Comparison of ENCODE assay signal across 1 cellular context in the genomic region with DNA sequence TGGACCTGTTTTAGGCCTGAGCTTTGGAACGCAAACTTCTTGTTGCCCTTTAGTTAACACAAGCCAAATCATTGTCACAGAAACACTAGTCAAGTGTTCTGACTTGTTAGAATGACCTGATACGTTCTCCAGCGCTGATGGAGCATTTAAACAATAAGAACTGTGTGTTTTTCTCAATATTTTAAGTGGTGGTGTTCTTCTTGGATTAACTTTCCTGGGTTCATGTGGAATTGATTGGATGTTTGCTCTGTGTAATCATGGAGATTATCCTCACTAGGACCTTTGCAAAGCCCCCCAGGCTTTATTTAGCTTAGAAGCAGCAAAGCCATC.
A peak's percentile ranks its signal among the peaks of the same experiment; 100 is the strongest.
TF ChIP-seq lines count a peak whose summit lies in the region.

No MANE protein-coding gene starts in this region.

TF ChIP-seq in HepG2, 621 proteins besides CTCF, POLR2A, EP300 and RAD21 (continued from another document):
- no peak for TF ChIP-seq ZBTB38 (CRISPR knock-in tag; IDR thresholded peaks at IDR 0.05)
- TF ChIP-seq MAFG (CRISPR knock-in tag; IDR thresholded peaks at IDR 0.05), result no peak
- TF ChIP-seq HMG20B (CRISPR knock-in tag; conservative IDR thresholded peaks at IDR 0.05), result no peak
- TF ChIP-seq RAD51 (IDR thresholded peaks at IDR 0.05; ENCODE audit: borderline replicate concordance), result no peak
- TF ChIP-seq FOXJ3 (CRISPR knock-in tag; IDR thresholded peaks at IDR 0.05; ENCODE audit: borderline replicate concordance), result no peak
- TF ChIP-seq, protein P1, sequence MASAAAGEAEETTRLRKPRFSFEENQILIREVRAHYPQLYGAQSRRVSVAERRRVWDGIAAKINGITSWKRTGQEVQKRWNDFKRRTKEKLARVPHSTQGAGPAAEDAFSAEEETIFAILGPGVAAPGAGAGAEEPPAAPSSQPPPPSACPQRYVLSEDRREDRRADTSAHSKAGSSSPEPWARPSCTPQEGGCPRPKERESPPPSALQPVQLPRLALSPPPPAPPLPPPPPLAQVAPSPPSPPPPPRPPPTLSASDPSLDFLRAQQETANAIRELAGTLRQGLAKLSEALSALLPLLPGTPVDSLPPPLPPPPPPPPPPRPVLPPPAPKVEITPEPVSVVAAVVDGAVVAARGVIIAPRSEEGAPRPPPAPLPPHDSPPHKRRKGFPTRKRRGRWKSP (CRISPR knock-in tag; IDR thresholded peaks at IDR 0.05), result no peak
- TF ChIP-seq POGZ (CRISPR knock-in tag; IDR thresholded peaks at IDR 0.05), result no peak
- no peak for TF ChIP-seq ZNF33A (CRISPR knock-in tag; IDR thresholded peaks at IDR 0.05; ENCODE audit: borderline replicate concordance)
- no peak for TF ChIP-seq PCBP2 (optimal IDR thresholded peaks at IDR 0.05; ENCODE audit: low read depth, low read length, poor library complexity, severe bottlenecking)
- TF ChIP-seq, protein P2, sequence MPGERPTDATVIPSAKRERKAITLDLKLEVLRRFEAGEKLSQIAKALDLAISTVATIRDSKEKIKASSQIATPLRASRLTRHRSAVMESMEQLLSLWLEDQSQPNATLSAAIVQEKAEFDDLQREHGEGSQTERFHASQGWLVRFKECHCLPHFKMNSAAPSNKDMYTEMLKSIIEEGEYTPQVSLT (CRISPR knock-in tag; IDR thresholded peaks at IDR 0.05; ENCODE audit: borderline replicate concordance, low read depth), result 0 out of 2 replicates have a peak, but pooled peaks have one; percentile 44
- no peak for TF ChIP-seq SAP130 (CRISPR knock-in tag; IDR thresholded peaks at IDR 0.05; ENCODE audit: low read depth)
- peak; percentile 35; the same call in 1 of the 2 replicates for TF ChIP-seq ZNF224 (CRISPR knock-in tag; IDR thresholded peaks at IDR 0.05)
- TF ChIP-seq ZBTB20 (CRISPR knock-in tag; IDR thresholded peaks at IDR 0.05; ENCODE audit: borderline replicate concordance, low read depth), result no peak
- TF ChIP-seq NR1H2 (CRISPR knock-in tag; IDR thresholded peaks at IDR 0.05; ENCODE audit: borderline replicate concordance, low read depth), result no peak
- TF ChIP-seq, protein P3, sequence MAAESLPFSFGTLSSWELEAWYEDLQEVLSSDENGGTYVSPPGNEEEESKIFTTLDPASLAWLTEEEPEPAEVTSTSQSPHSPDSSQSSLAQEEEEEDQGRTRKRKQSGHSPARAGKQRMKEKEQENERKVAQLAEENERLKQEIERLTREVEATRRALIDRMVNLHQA (CRISPR knock-in tag; IDR thresholded peaks at IDR 0.05), result no peak
- TF ChIP-seq MIER2 (CRISPR knock-in tag; IDR thresholded peaks at IDR 0.05), result 0 out of 2 replicates have a peak, but pooled peaks have one; percentile 5
- no peak for TF ChIP-seq ZNF10 (CRISPR knock-in tag; IDR thresholded peaks at IDR 0.05; ENCODE audit: borderline replicate concordance, low read depth)
- TF ChIP-seq, protein P4, sequence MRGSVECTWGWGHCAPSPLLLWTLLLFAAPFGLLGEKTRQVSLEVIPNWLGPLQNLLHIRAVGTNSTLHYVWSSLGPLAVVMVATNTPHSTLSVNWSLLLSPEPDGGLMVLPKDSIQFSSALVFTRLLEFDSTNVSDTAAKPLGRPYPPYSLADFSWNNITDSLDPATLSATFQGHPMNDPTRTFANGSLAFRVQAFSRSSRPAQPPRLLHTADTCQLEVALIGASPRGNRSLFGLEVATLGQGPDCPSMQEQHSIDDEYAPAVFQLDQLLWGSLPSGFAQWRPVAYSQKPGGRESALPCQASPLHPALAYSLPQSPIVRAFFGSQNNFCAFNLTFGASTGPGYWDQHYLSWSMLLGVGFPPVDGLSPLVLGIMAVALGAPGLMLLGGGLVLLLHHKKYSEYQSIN (CRISPR knock-in tag; IDR thresholded peaks at IDR 0.05; ENCODE audit: borderline replicate concordance), result no peak
- TF ChIP-seq AGO2 (optimal IDR thresholded peaks at IDR 0.05; ENCODE audit: low read depth, low read length), result no peak
- TF ChIP-seq ZNF678 (CRISPR knock-in tag; IDR thresholded peaks at IDR 0.05), result no peak
- TF ChIP-seq CCDC6 (CRISPR knock-in tag; IDR thresholded peaks at IDR 0.05), result no peak
- no peak for TF ChIP-seq ZFP62 (CRISPR knock-in tag; IDR thresholded peaks at IDR 0.05)
- 0 out of 2 replicates have a peak, but pooled peaks have one; percentile 17 for TF ChIP-seq ZNF772 (CRISPR knock-in tag; IDR thresholded peaks at IDR 0.05)
- TF ChIP-seq TOPORS (CRISPR knock-in tag; IDR thresholded peaks at IDR 0.05), result 0 out of 2 replicates have a peak, but pooled peaks have one; percentile 27
- TF ChIP-seq, protein P5, sequence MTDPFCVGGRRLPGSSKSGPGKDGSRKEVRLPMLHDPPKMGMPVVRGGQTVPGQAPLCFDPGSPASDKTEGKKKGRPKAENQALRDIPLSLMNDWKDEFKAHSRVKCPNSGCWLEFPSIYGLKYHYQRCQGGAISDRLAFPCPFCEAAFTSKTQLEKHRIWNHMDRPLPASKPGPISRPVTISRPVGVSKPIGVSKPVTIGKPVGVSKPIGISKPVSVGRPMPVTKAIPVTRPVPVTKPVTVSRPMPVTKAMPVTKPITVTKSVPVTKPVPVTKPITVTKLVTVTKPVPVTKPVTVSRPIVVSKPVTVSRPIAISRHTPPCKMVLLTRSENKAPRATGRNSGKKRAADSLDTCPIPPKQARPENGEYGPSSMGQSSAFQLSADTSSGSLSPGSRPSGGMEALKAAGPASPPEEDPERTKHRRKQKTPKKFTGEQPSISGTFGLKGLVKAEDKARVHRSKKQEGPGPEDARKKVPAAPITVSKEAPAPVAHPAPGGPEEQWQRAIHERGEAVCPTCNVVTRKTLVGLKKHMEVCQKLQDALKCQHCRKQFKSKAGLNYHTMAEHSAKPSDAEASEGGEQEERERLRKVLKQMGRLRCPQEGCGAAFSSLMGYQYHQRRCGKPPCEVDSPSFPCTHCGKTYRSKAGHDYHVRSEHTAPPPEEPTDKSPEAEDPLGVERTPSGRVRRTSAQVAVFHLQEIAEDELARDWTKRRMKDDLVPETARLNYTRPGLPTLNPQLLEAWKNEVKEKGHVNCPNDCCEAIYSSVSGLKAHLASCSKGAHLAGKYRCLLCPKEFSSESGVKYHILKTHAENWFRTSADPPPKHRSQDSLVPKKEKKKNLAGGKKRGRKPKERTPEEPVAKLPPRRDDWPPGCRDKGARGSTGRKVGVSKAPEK (CRISPR knock-in tag; IDR thresholded peaks at IDR 0.05; ENCODE audit: borderline replicate concordance), result 0 out of 2 replicates have a peak, but pooled peaks have one; percentile 39
